ENCODE assay signal across 12 cellular contexts in genomic region chr10:122190151-122190550, GRCh38.
"Had no signal": no experiment of that assay in that cellular context is flagged by ENCODE, and none has a peak within 500 bp of the region (broad histone marks: within the 10 kb centered on the region; RNA-seq: fewer than 3 reads in every experiment).

No MANE protein-coding gene starts in this region.

- H3K9me3 ChIP-seq: lower lobe of right lung had no signal

- H3K4me3 Mint-ChIP-seq: activated naive CD4-positive, alpha-beta T cell treated with anti-CD3 and anti-CD28 coated beads for 36 hours; natural killer cell; stimulated activated effector memory CD8-positive, alpha-beta T cell treated with anti-CD3 and anti-CD28 coated beads, Interleukin-12 subunit alpha, Interleukin-12 subunit beta, amount 100 ng/mL, for 72 hours had no signal

- DNase-seq: activated CD4-positive, alpha-beta T cell treated with anti-CD3 and anti-CD28 coated beads for 48 hours; activated naive CD4-positive, alpha-beta T cell treated with anti-CD3 and anti-CD28 coated beads for 36 hours; hypothalamus; kidney glomerular epithelial cell; lower lobe of right lung; natural killer cell; retina; T1000; trophoblast cell had no signal

- H3K27ac ChIP-seq: lower lobe of right lung had no signal

- H3K27me3 ChIP-seq: cardiac muscle cell had no signal

- H3K36me3 Mint-ChIP-seq: natural killer cell; stimulated activated effector memory CD8-positive, alpha-beta T cell treated with anti-CD3 and anti-CD28 coated beads, Interleukin-12 subunit alpha, Interleukin-12 subunit beta, amount 100 ng/mL, for 72 hours had no signal

- H3K4me3 ChIP-seq: cardiac muscle cell, lower lobe of right lung, smooth muscle cell had no signal

- H3K4me2 ChIP-seq: smooth muscle cell had no signal

- ATAC-seq: lower lobe of right lung; natural killer cell; stimulated activated effector memory CD8-positive, alpha-beta T cell treated with anti-CD3 and anti-CD28 coated beads, Interleukin-12 subunit alpha, Interleukin-12 subunit beta, amount 100 ng/mL, for 72 hours had no signal

- H3K27ac Mint-ChIP-seq: activated naive CD4-positive, alpha-beta T cell treated with anti-CD3 and anti-CD28 coated beads for 36 hours; natural killer cell; stimulated activated effector memory CD8-positive, alpha-beta T cell treated with anti-CD3 and anti-CD28 coated beads, Interleukin-12 subunit alpha, Interleukin-12 subunit beta, amount 100 ng/mL, for 72 hours had no signal

- H3K9me3 Mint-ChIP-seq: activated naive CD4-positive, alpha-beta T cell treated with anti-CD3 and anti-CD28 coated beads for 36 hours; natural killer cell; stimulated activated effector memory CD8-positive, alpha-beta T cell treated with anti-CD3 and anti-CD28 coated beads, Interleukin-12 subunit alpha, Interleukin-12 subunit beta, amount 100 ng/mL, for 72 hours had no signal

- H3K36me3 ChIP-seq: cardiac muscle cell had no signal

- H3K4me1 Mint-ChIP-seq: natural killer cell; stimulated activated effector memory CD8-positive, alpha-beta T cell treated with anti-CD3 and anti-CD28 coated beads, Interleukin-12 subunit alpha, Interleukin-12 subunit beta, amount 100 ng/mL, for 72 hours had no signal

- H3K4me1 ChIP-seq: lower lobe of right lung had no signal
